ENCODE assay signal across 27 cellular contexts in genomic region chr7:112238330-112238729, GRCh38.
"Had no signal": no experiment of that assay in that cellular context is flagged by ENCODE, and none has a peak within 500 bp of the region (broad histone marks: within the 10 kb centered on the region; RNA-seq: fewer than 3 reads in every experiment).

No MANE protein-coding gene starts in this region.

- H3K27ac ChIP-seq: Peyer's patch, SJCRH30, SK-N-MC had no signal

- FAIRE-seq: TTC549 had no signal

- H3K27me3 ChIP-seq: Peyer's patch, SJCRH30 had no signal

- ATAC-seq: activated CD4-positive, alpha-beta T cell treated with anti-CD3 and anti-CD28 coated beads for 36 hours; activated CD4-positive, CD25-positive, alpha-beta regulatory T cell treated with anti-CD3 and anti-CD28 coated beads, Interleukin-2, amount 50 U/mL, for 24 hours; activated naive CD8-positive, alpha-beta T cell treated with anti-CD3 and anti-CD28 coated beads, Interleukin-2, amount 50 U/mL, for 24 hours; activated T-cell treated with anti-CD3 and anti-CD28 coated beads, Interleukin-2, amount 50 U/mL, for 4 hours had no signal

- H3K4me1 ChIP-seq: Peyer's patch, SJCRH30 had no signal

- H3K4me3 ChIP-seq: Peyer's patch, SJCRH30, SK-N-MC had no signal

- DNase-seq: activated CD4-positive, alpha-beta memory T cell treated with anti-CD3 and anti-CD28 coated beads for 36 hours; activated CD4-positive, alpha-beta T cell treated with anti-CD3 and anti-CD28 coated beads for 36 hours; activated CD4-positive, alpha-beta T cell treated with anti-CD3 and anti-CD28 coated beads, Interleukin-2, amount 50 U/mL, for 1 hour; activated CD8-positive, alpha-beta memory T cell treated with anti-CD3 and anti-CD28 coated beads, Interleukin-2, amount 50 U/mL, for 4 hours; activated gamma-delta T cell treated with Interleukin-2 at 50 U/mL for 16 hours; activated naive CD4-positive, alpha-beta T cell treated with anti-CD3 and anti-CD28 coated beads, Interleukin-2, amount 10 ng/mL, durations not matched to agents 7 days and 5 days; activated naive CD8-positive, alpha-beta T cell treated with anti-CD3 and anti-CD28 coated beads, Interleukin-2, amount 50 U/mL, for 24 hours; activated T-cell treated with anti-CD3 and anti-CD28 coated beads for 4 hours; activated T-cell treated with anti-CD3 and anti-CD28 coated beads, Interleukin-2, amount 50 U/mL, for 4 hours; anterior cingulate cortex; central memory CD4-positive, alpha-beta T cell; Kasumi-1; KG1; NCI-H1092 treated with DMSO at 0.1 percent for 48 hours; NCI-H1417; NCI-H146; NCI-H187; NCI-H2107; NCI-H2171; NCI-H510A; NCI-H526; Peyer's patch; Right ventricle myocardium superior; SJCRH30 had no signal

- H3K36me3 ChIP-seq: Peyer's patch had no signal

- H3K9me3 ChIP-seq: Peyer's patch, SJCRH30 had no signal
